8 cellular contexts compared by ENCODE assay signal in genomic region chr2:84880395-84880644, GRCh38. TPM values are rescaled to one million over a fixed set of nuclear protein-coding genes. Genes with fewer than 3 reads are reported as not detected.
A peak's percentile ranks its signal among the peaks of the same experiment; 100 is the strongest.
DNase-seq lines count a peak whose midpoint lies in the region; ATAC-seq, FAIRE-seq and TF ChIP-seq lines count a peak whose summit lies in the region.

No MANE protein-coding gene starts in this region.

- H3K36me3 ChIP-seq in heart left ventricle (no peaks in the 10 kb centered on the region), bronchial epithelial cell (ENCODE audit: control insufficient read depth, insufficient read depth, low read length) (no peaks in the 10 kb centered on the region), upper lobe of right lung (no peaks in the 10 kb centered on the region)

- 0 to 1% (median 1%) methylated on average over 8 of the region's 8 CpGs for WGBS in heart left ventricle, 4 donors

- TF ChIP-seq CTCF in heart left ventricle (IDR thresholded peaks at IDR 0.05) (no peak), bronchial epithelial cell (IDR thresholded peaks at IDR 0.05; ENCODE audit: insufficient read depth, low read length, severe bottlenecking) (no peak), upper lobe of right lung (IDR thresholded peaks at IDR 0.05) (no peak)

- no peak for FAIRE-seq in bronchial epithelial cell (lab: Jason Lieb, UNC)

- no peaks in the 10 kb centered on the region for H3K9me3 ChIP-seq in heart left ventricle
- no peaks in the 10 kb centered on the region for H3K9me3 ChIP-seq in mononuclear cell (ENCODE audit: low read depth, low read length)
- no peaks in the 10 kb centered on the region for H3K9me3 ChIP-seq in upper lobe of right lung

- intact Hi-C loops in heart left ventricle (cut with DNase I) = loop anchor here in 8 of 10 donors (2.0 to 5.0 kb wide), 4 partner anchors 44 to 388 kb away; no protein-coding TSS in a partner anchor
- intact Hi-C loops in cardiac septum (cut with DNase I) = loop anchor here (5.0 to 10.0 kb wide), 2 partner anchors 47 to 386 kb away; no protein-coding TSS in a partner anchor
- intact Hi-C loops in upper lobe of right lung (cut with DNase I) = no loop called here

- DNase-seq in heart left ventricle (no peak), cardiac septum (ENCODE audit: low spot score) (no peak), bronchial epithelial cell (ENCODE audit: low read depth) (no peak), upper lobe of right lung (no peak), NCI-H82 (lab: John Stamatoyannopoulos, UW) (no peak)
- no peak for DNase-seq in stimulated activated CD4-positive, alpha-beta T cell treated with anti-CD3 and anti-CD28 coated beads, Interleukin-2, amount 100 ng/mL, for 24 hours

- TF ChIP-seq POLR2A in heart left ventricle (IDR thresholded peaks at IDR 0.05) = no peak

- H3K27me3 ChIP-seq in heart left ventricle (peaks cover 0 to 25% (median 15%) of the 10 kb centered on the region in 9 donors), bronchial epithelial cell (ENCODE audit: control insufficient read depth, insufficient read depth, low read length) (peaks cover 15% of the 10 kb centered on the region), mononuclear cell (ENCODE audit: insufficient read depth, low read length) (peaks cover 32% of the 10 kb centered on the region), upper lobe of right lung (peaks cover 3% of the 10 kb centered on the region)

- H3K27ac ChIP-seq in heart left ventricle (peak overlapping the region in 1 of 12 donors; percentile 28), upper lobe of right lung (no peak overlapping the region)

- ATAC-seq in heart left ventricle (no peak), upper lobe of right lung (no peak), HG02981 (IDR thresholded peaks at IDR 0.05; ENCODE audit: unreplicated experiment) (no peak)

- H3K4me3 ChIP-seq in heart left ventricle (peak overlapping the region; percentile 27 to 70 (median 53)), bronchial epithelial cell (ENCODE audit: low read depth, low read length) (peak overlapping the region; percentile 38), mononuclear cell (ENCODE audit: low read length) (peak overlapping the region; percentile 42), upper lobe of right lung (peak overlapping the region; percentile 50)

- H3K4me1 ChIP-seq in heart left ventricle (peaks cover 9 to 28% (median 19%) of the 10 kb centered on the region in 12 donors), mononuclear cell (ENCODE audit: insufficient read depth, low read length) (peaks cover 47% of the 10 kb centered on the region), upper lobe of right lung (peaks cover 19% of the 10 kb centered on the region)

RNA-seq across cellular contexts. Expression of gene TRABD2A, which starts 0.6 kb away (rescaled TPM):
- 1 to 10 TPM in 4 of 9 donors, under 1 TPM in 4, not detected in 1; 0.42 to 3.9 (median 1.2) TPM for total RNA-seq in heart left ventricle
- 1 to 10 TPM in 1 of 2 donors, under 1 TPM in 1; 0.85 to 1.1 TPM for polyA plus RNA-seq in heart left ventricle
- total RNA-seq in cardiac septum = 0.54 TPM
- 0.64 and 1.3 TPM in 2 replicates for total RNA-seq in bronchial epithelial cell
- 96.0 TPM for total RNA-seq in mononuclear cell
- 6.5 TPM for total RNA-seq in upper lobe of right lung

RNA-seq across cellular contexts. Expression of gene TMSB10, which starts 25.1 kb away (rescaled TPM):
- total RNA-seq in heart left ventricle (1,000 to 10,000 TPM in 3 of 9 donors, 100 to 1,000 TPM in 6; 288 to 3,094 (median 492) TPM), cardiac septum (452 TPM), bronchial epithelial cell (8,033 and 11,022 TPM in 2 replicates), mononuclear cell (3,268 TPM), upper lobe of right lung (1,558 TPM)
- polyA plus RNA-seq in heart left ventricle = 1,000 to 10,000 TPM in 1 of 2 donors, 100 to 1,000 TPM in 1; 893 to 1,015 TPM

Comparison
In these comparisons a context has a peak if more than half of its experiments do, and no peak if none do; other contexts are left out.
1. RNA of gene TRABD2A, which starts 0.6 kb away (total RNA-seq): 96.0 TPM in mononuclear cell (single experiment); 6.5 TPM in upper lobe of right lung (single experiment), 0.64 to 1.3 TPM in bronchial epithelial cell, 0.42 to 3.9 TPM in heart left ventricle and 0.54 TPM in cardiac septum (single experiment); every median in the first group is over 10 times any median in the second.
2. Peak in every context shown above with its lines, with median percentiles within 50 percentile points of each other: H3K4me3 ChIP-seq.